In the genomic region with DNA sequence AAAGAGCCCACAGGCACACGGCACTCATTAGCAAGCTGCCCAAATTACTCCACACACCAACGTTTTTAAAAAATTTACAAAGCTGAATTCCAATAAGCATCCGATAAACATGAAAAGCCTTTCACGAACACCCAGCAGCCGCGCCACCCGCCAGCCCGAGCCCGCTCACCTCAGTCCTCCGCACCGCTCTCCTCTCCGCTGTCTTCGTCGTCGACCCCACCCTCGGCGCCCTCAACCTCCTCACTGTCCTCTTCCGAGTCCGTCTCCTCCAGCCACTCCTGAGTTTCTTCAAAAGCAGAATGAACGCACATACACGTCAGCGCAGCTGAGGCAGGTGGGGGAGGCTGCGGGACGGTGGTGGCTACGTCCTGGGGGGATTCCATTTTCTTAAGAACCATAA, we compare ENCODE assay signal across 1 cellular context.
TF ChIP-seq lines count a peak whose summit lies in the region.

No MANE protein-coding gene starts in this region.

TF ChIP-seq in K562, 482 proteins besides CTCF, POLR2A, EP300 and RAD21:
- no peak for TF ChIP-seq TAF7 (tag; IDR thresholded peaks at IDR 0.05)
- TF ChIP-seq POLR2G (IDR thresholded peaks at IDR 0.05; ENCODE audit: low read depth, low read length), result 0 out of 2 replicates have a peak, but pooled peaks have one; percentile 14
TF ChIP-seq in K562: peak in this region for 1.
